In genomic region chr10:30928742-30929141, GRCh38 we compare ENCODE assay signal across 11 cellular contexts.
DNase-seq lines count a peak whose midpoint lies in the region; ATAC-seq and TF ChIP-seq lines count a peak whose summit lies in the region.
"Had no signal": no experiment of that assay in that cellular context is flagged by ENCODE, and none has a peak within 500 bp of the region (broad histone marks: within the 10 kb centered on the region; RNA-seq: fewer than 3 reads in every experiment).

No MANE protein-coding gene starts in this region.

- H2AFZ ChIP-seq in Loucy (ENCODE audit: low read length): no peak overlapping the region
- H2AFZ ChIP-seq in hepatocyte: no peak overlapping the region
- H2AFZ ChIP-seq in SK-N-SH (ENCODE audit: low read depth): no peak overlapping the region

- H3K27ac Mint-ChIP-seq in activated naive CD4-positive, alpha-beta T cell treated with anti-CD3 and anti-CD28 coated beads, Interleukin-2, amount 50 U/mL, for 24 hours: peak overlapping the region; percentile 66
- H3K27ac Mint-ChIP-seq in stimulated activated naive CD8-positive, alpha-beta T cell treated with anti-CD3 and anti-CD28 coated beads, Interleukin-15, amount 100 ng/mL, for 72 hours: peak overlapping the region in 1 of 2 donors; percentile 86
- H3K27ac Mint-ChIP-seq: type B pancreatic cell had no signal

- H3K36me3 ChIP-seq in Loucy (ENCODE audit: insufficient read depth, low read length): no peaks in the 10 kb centered on the region
- H3K36me3 ChIP-seq in hepatocyte (replicated peaks; ENCODE audit: insufficient read depth, low read depth): no peaks in the 10 kb centered on the region
- peaks cover 0 to 47% (median 6%) of the 10 kb centered on the region in 9 donors for H3K36me3 ChIP-seq in heart right ventricle
- H3K36me3 ChIP-seq in SK-N-SH (replicated peaks in 1 of 2; ENCODE audit: control insufficient read depth in 1 of 2, insufficient read depth in 2 of 2, low read length in 1 of 2): peaks cover 0 to 7% of the 10 kb centered on the region in 2 experiments

- peaks cover 11% of the 10 kb centered on the region for H3K9me3 Mint-ChIP-seq in activated naive CD4-positive, alpha-beta T cell treated with anti-CD3 and anti-CD28 coated beads, Interleukin-2, amount 50 U/mL, for 24 hours
- peaks cover 9 to 12% of the 10 kb centered on the region in 2 donors for H3K9me3 Mint-ChIP-seq in stimulated activated naive CD8-positive, alpha-beta T cell treated with anti-CD3 and anti-CD28 coated beads, Interleukin-15, amount 100 ng/mL, for 72 hours

- TF ChIP-seq CTCF in Loucy (conservative IDR thresholded peaks at IDR 0.05; ENCODE audit: low read length): no peak
- no peak for TF ChIP-seq CTCF in hepatocyte (IDR thresholded peaks at IDR 0.05; ENCODE audit: poor library complexity)
- no peak for TF ChIP-seq CTCF in heart right ventricle (IDR thresholded peaks at IDR 0.05)
- TF ChIP-seq CTCF in SK-N-SH (IDR thresholded peaks at IDR 0.05): no peak

- ATAC-seq in HG02571 (IDR thresholded peaks at IDR 0.05; ENCODE audit: unreplicated experiment) (peak; percentile 93), heart right ventricle (no peak)
- no peak for ATAC-seq in stimulated activated naive CD8-positive, alpha-beta T cell treated with anti-CD3 and anti-CD28 coated beads, Interleukin-15, amount 100 ng/mL, for 72 hours

- H3K4me1 Mint-ChIP-seq in activated naive CD4-positive, alpha-beta T cell treated with anti-CD3 and anti-CD28 coated beads, Interleukin-2, amount 50 U/mL, for 24 hours: peaks cover 11% of the 10 kb centered on the region
- H3K4me1 Mint-ChIP-seq in stimulated activated naive CD8-positive, alpha-beta T cell treated with anti-CD3 and anti-CD28 coated beads, Interleukin-15, amount 100 ng/mL, for 72 hours: peaks cover 12% of the 10 kb centered on the region

- TF ChIP-seq EP300 in SK-N-SH (IDR thresholded peaks at IDR 0.05; ENCODE audit: borderline replicate concordance in 1 of 2, low read depth in 1 of 2, low read length in 1 of 2): no peak

- H3K79me2 ChIP-seq in Loucy (ENCODE audit: insufficient read depth, low read length): no peaks in the 10 kb centered on the region
- H3K79me2 ChIP-seq in hepatocyte: no peaks in the 10 kb centered on the region
- no peaks in the 10 kb centered on the region for H3K79me2 ChIP-seq in SK-N-SH (ENCODE audit: insufficient read depth)

- H3K27me3 Mint-ChIP-seq in activated naive CD4-positive, alpha-beta T cell treated with anti-CD3 and anti-CD28 coated beads, Interleukin-2, amount 50 U/mL, for 24 hours: no peaks in the 10 kb centered on the region
- no peaks in the 10 kb centered on the region for H3K27me3 Mint-ChIP-seq in stimulated activated naive CD8-positive, alpha-beta T cell treated with anti-CD3 and anti-CD28 coated beads, Interleukin-15, amount 100 ng/mL, for 72 hours
- H3K27me3 Mint-ChIP-seq: type B pancreatic cell had no signal

- peak overlapping the region; percentile 78 for H3K4me3 Mint-ChIP-seq in activated naive CD4-positive, alpha-beta T cell treated with anti-CD3 and anti-CD28 coated beads, Interleukin-2, amount 50 U/mL, for 24 hours
- peak overlapping the region; percentile 56 to 76 for H3K4me3 Mint-ChIP-seq in stimulated activated naive CD8-positive, alpha-beta T cell treated with anti-CD3 and anti-CD28 coated beads, Interleukin-15, amount 100 ng/mL, for 72 hours
- H3K4me3 Mint-ChIP-seq: type B pancreatic cell had no signal

- no peak for DNase-seq in activated naive CD4-positive, alpha-beta T cell (lab: John Stamatoyannopoulos, UW)
- DNase-seq in stimulated activated naive CD8-positive, alpha-beta T cell treated with anti-CD3 and anti-CD28 coated beads, Interleukin-15, amount 100 ng/mL, for 72 hours: no peak
- DNase-seq in hepatocyte (ENCODE audit: low spot score): no peak
- no peak for DNase-seq in heart right ventricle
- DNase-seq in SK-N-SH: no peak
- DNase-seq: activated CD8-positive, alpha-beta memory T cell treated with anti-CD3 and anti-CD28 coated beads, Interleukin-2, amount 50 U/mL, for 48 hours; NCI-H1930 had no signal

- peak overlapping the region; percentile 48 for H3K4me2 ChIP-seq in Loucy (ENCODE audit: low read depth, low read length, poor library complexity, severe bottlenecking)
- H3K4me2 ChIP-seq in hepatocyte: no peak overlapping the region
- H3K4me2 ChIP-seq in SK-N-SH: no peak overlapping the region

- no peaks in the 10 kb centered on the region for H3K9me2 ChIP-seq in Loucy (replicated peaks; ENCODE audit: low read depth, low read length)
- no peaks in the 10 kb centered on the region for H3K9me2 ChIP-seq in hepatocyte (replicated peaks; ENCODE audit: insufficient read depth)
- no peaks in the 10 kb centered on the region for H3K9me2 ChIP-seq in SK-N-SH

- H3K27me3 ChIP-seq in Loucy (ENCODE audit: insufficient read depth, low read length, poor library complexity, severe bottlenecking) (no peaks in the 10 kb centered on the region), hepatocyte (no peaks in the 10 kb centered on the region), heart right ventricle (no peaks in the 10 kb centered on the region), SK-N-SH (ENCODE audit: insufficient read depth) (no peaks in the 10 kb centered on the region)

- no peaks in the 10 kb centered on the region for H4K20me1 ChIP-seq in Loucy (ENCODE audit: insufficient read depth, low read length, poor library complexity, severe bottlenecking)
- no peaks in the 10 kb centered on the region for H4K20me1 ChIP-seq in hepatocyte (ENCODE audit: insufficient read depth, poor library complexity, severe bottlenecking)
- no peaks in the 10 kb centered on the region for H4K20me1 ChIP-seq in SK-N-SH (ENCODE audit: insufficient read depth)

- H3K9ac ChIP-seq in Loucy (ENCODE audit: low read depth, low read length, poor library complexity, severe bottlenecking) (no peak overlapping the region), SK-N-SH (no peak overlapping the region)

- H3K27ac ChIP-seq in hepatocyte (no peak overlapping the region), heart right ventricle (no peak overlapping the region), SK-N-SH (ENCODE audit: low read depth in 2 of 2, low read length in 1 of 2) (no peak overlapping the region)

- intact Hi-C loops in heart right ventricle (cut with DNase I): no loop called here

- POLR2A ChIA-PET in SK-N-SH (lab: Yijun Ruan, JAX): no interaction called here

- H3F3A ChIP-seq in Loucy (ENCODE audit: low read depth): no peaks in the 10 kb centered on the region
- H3F3A ChIP-seq in SK-N-SH (replicated peaks; ENCODE audit: insufficient read depth): no peaks in the 10 kb centered on the region

- H3K9me3 ChIP-seq in Loucy (ENCODE audit: insufficient read depth, low read depth, low read length) (peaks cover 17% of the 10 kb centered on the region; the same call in 1 of the 2 replicates), hepatocyte (ENCODE audit: low read depth) (no peaks in the 10 kb centered on the region), heart right ventricle (peaks cover 0 to 20% (median 8%) of the 10 kb centered on the region in 11 donors), SK-N-SH (peaks cover 8% of the 10 kb centered on the region; the same call in 1 of the 2 replicates)

- peaks cover 3% of the 10 kb centered on the region for H3K4me1 ChIP-seq in Loucy (ENCODE audit: insufficient read depth, low read length, poor library complexity, severe bottlenecking)
- no peaks in the 10 kb centered on the region for H3K4me1 ChIP-seq in hepatocyte (ENCODE audit: insufficient read depth)
- H3K4me1 ChIP-seq in heart right ventricle: peaks cover 0 to 4% (median 0%) of the 10 kb centered on the region in 9 donors
- no peaks in the 10 kb centered on the region for H3K4me1 ChIP-seq in SK-N-SH (ENCODE audit: control insufficient read depth in 1 of 2, insufficient read depth in 2 of 2, low read depth in 1 of 2, low read length in 1 of 2)

- CTCF ChIA-PET in SK-N-SH (lab: Yijun Ruan, JAX): no interaction called here

- no peak for TF ChIP-seq RAD21 in SK-N-SH (IDR thresholded peaks at IDR 0.05; ENCODE audit: low read length)

- WGBS in hepatocyte (ENCODE audit: low lambda C conversion rate, missing lambda C conversion rate): 92% methylated on average over 2 of the region's 2 CpGs
- WGBS in heart right ventricle, 2 donors: 75 to 85% methylated on average over 2 of the region's 2 CpGs
- WGBS in SK-N-SH (ENCODE audit: low lambda C conversion rate): 97% methylated on average over 2 of the region's 2 CpGs

- H3K4me3 ChIP-seq in Loucy (ENCODE audit: low read length, poor library complexity, severe bottlenecking): peak overlapping the region; percentile 13
- H3K4me3 ChIP-seq in hepatocyte: no peak overlapping the region
- H3K4me3 ChIP-seq in heart right ventricle: no peak overlapping the region
- H3K4me3 ChIP-seq in SK-N-SH (ENCODE audit: low read depth in 2 of 2, low read length in 1 of 2): no peak overlapping the region

- peaks cover 25% of the 10 kb centered on the region for H3K36me3 Mint-ChIP-seq in activated naive CD4-positive, alpha-beta T cell treated with anti-CD3 and anti-CD28 coated beads, Interleukin-2, amount 50 U/mL, for 24 hours

TF ChIP-seq in SK-N-SH, 30 proteins besides CTCF, POLR2A, EP300 and RAD21 (continues in another document):
- TF ChIP-seq MAX (IDR thresholded peaks at IDR 0.05; ENCODE audit: low read depth): no peak
- TF ChIP-seq ELF1 (IDR thresholded peaks at IDR 0.05): no peak
- TF ChIP-seq NFIC (IDR thresholded peaks at IDR 0.05; ENCODE audit: borderline replicate concordance): no peak
- no peak for TF ChIP-seq IRF3 (IDR thresholded peaks at IDR 0.05; ENCODE audit: low read depth, low read length)
- TF ChIP-seq RCOR1 (IDR thresholded peaks at IDR 0.05; ENCODE audit: low read length): no peak
- no peak for TF ChIP-seq RFX5 (IDR thresholded peaks at IDR 0.05; ENCODE audit: low read length)
- TF ChIP-seq SMC3 (IDR thresholded peaks at IDR 0.05; ENCODE audit: low read depth, low read length): no peak
